17 cellular contexts compared by ENCODE assay signal in the genomic region with DNA sequence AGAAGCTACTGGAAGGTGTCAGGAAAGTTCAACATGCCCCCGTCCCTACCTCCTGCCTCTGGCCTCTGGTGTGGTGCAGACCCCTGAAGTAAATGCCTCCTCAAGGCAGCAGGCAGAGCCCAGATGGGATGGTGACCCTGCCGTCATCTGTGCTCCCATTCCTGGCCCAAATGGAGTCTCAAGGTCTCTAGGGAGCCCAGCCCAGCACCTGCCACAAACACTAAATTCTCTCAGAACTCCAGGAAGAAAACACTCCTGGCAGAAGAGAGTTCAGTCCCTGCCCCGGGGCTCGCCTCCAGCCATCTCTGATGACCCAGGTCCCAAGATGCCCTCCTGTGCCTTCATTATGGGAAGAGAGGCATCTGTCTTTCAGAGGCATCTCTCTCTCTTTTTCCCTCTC.
"Had no signal": no experiment of that assay in that cellular context is flagged by ENCODE, and none has a peak within 500 bp of the region (broad histone marks: within the 10 kb centered on the region; RNA-seq: fewer than 3 reads in every experiment).

No MANE protein-coding gene starts in this region.

- H3K27ac ChIP-seq: SJCRH30 had no signal

- DNase-seq: KBM-7, MV-4-11, NCI-H1048, NCI-H1105, NCI-H1417, NCI-H1436 treated with DMSO at 0.1 percent for 48 hours, NCI-H1694, NCI-H187 treated with DMSO at 0.1 percent for 48 hours, NCI-H2029 treated with DMSO at 0.1 percent for 48 hours, NCI-H226, NCI-H446, NCI-H510A, NCI-H524 treated with DMSO at 0.1 percent for 48 hours, NCI-H69, NCI-H774, SHP77 treated with DMSO at 0.1 percent for 48 hours, SJCRH30 had no signal

- H3K4me1 ChIP-seq: SJCRH30 had no signal

- H3K36me3 ChIP-seq: SJCRH30 had no signal

- H3K4me3 ChIP-seq: SJCRH30 had no signal

- H3K9me3 ChIP-seq: SJCRH30 had no signal
